In the genomic region with DNA sequence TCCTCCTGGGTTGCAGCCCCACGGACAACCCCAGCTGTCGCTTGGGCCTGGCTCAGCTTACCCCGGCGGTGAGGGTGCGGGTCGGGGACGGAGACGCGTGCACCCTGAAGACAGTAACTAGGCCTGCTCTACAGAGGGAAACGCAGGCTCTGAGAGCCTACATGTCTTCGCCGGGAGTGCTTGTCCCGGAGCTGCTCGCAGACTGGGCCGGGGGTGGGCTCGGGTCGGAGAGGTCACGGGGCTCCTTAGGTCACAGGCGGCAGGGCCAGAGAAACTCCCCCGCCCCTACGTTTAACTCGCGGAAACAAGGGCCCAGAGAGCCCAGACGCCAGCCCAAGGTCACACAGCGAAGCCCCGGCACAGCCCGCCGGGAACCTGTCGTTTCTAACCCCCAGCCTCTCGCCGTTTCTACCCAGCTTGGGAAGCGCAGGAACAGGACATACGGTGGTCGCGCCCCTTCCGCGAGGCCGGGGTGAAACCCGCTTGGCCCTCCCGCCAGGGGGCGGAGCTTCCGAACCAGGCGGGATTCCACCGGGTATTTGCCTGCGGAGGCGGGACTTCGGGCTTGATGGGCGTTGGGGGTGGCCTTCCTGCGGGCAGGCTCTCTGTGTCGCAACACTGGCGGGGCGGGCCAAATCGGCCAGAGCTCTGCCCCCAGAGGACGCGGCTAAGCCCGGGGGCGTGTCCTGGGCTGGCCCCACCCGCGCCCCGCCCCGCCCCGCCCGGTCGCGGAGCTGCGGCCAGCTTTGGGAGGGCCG, we compare ENCODE assay signal across 1 cellular context.
TF ChIP-seq lines count a peak whose summit lies in the region.

A gene with protein sequence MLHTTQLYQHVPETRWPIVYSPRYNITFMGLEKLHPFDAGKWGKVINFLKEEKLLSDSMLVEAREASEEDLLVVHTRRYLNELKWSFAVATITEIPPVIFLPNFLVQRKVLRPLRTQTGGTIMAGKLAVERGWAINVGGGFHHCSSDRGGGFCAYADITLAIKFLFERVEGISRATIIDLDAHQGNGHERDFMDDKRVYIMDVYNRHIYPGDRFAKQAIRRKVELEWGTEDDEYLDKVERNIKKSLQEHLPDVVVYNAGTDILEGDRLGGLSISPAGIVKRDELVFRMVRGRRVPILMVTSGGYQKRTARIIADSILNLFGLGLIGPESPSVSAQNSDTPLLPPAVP (plus strand): TSS at position 725 of the 758 bp plus-strand sequence. CDS start 42 bp downstream, outside the sequence.

TF ChIP-seq in SK-N-SH treated with all-trans-retinoic acid at 6 μM for 48 hours, 23 proteins besides CTCF, POLR2A, EP300 and RAD21 (continued from another document):
- TF ChIP-seq, protein P1, sequence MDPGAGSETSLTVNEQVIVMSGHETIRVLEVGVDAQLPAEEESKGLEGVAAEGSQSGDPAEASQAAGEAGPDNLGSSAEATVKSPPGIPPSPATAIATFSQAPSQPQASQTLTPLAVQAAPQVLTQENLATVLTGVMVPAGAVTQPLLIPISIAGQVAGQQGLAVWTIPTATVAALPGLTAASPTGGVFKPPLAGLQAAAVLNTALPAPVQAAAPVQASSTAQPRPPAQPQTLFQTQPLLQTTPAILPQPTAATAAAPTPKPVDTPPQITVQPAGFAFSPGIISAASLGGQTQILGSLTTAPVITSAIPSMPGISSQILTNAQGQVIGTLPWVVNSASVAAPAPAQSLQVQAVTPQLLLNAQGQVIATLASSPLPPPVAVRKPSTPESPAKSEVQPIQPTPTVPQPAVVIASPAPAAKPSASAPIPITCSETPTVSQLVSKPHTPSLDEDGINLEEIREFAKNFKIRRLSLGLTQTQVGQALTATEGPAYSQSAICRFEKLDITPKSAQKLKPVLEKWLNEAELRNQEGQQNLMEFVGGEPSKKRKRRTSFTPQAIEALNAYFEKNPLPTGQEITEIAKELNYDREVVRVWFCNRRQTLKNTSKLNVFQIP (CRISPR knock-in tag; IDR thresholded peaks at IDR 0.05; ENCODE audit: borderline replicate concordance, low read depth), result no peak
- TF ChIP-seq TOX (CRISPR knock-in tag; IDR thresholded peaks at IDR 0.05; ENCODE audit: borderline replicate concordance) (no peak), ISL1 (CRISPR knock-in tag; IDR thresholded peaks at IDR 0.05) (no peak), GLIS3 (CRISPR knock-in tag; IDR thresholded peaks at IDR 0.05) (no peak), ESRRG (CRISPR knock-in tag; IDR thresholded peaks at IDR 0.05) (no peak), ZNF8 (CRISPR knock-in tag; IDR thresholded peaks at IDR 0.05) (no peak), TCF4 (CRISPR knock-in tag; IDR thresholded peaks at IDR 0.05; ENCODE audit: borderline replicate concordance) (no peak)
TF ChIP-seq in SK-N-SH treated with all-trans-retinoic acid at 6 μM for 48 hours: peak in this region for 0.
